Comparison of ENCODE assay signal across 9 cellular contexts in genomic region chr9:111621895-111622480, GRCh38. TPM values are rescaled to one million over a fixed set of nuclear protein-coding genes. Genes with fewer than 3 reads are reported as not detected.
DNase-seq lines count a peak whose midpoint lies in the region; ATAC-seq and TF ChIP-seq lines count a peak whose summit lies in the region.
"Had no signal": no experiment of that assay in that cellular context is flagged by ENCODE, and none has a peak within 500 bp of the region (broad histone marks: within the 10 kb centered on the region; RNA-seq: fewer than 3 reads in every experiment).

No MANE protein-coding gene starts in this region.

- H3K4me3 Mint-ChIP-seq in CD8-positive, alpha-beta T cell: no peak overlapping the region

- peak in 3 of 7 experiments; percentile 13 to 54 (median 14) for DNase-seq in CD8-positive, alpha-beta T cell
- DNase-seq in RKO (ENCODE audit: low spot score): peak; percentile 74
- no peak for DNase-seq in epithelial cell of proximal tubule (ENCODE audit: low read depth)
- no peak for DNase-seq in ureter (ENCODE audit: low spot score)

- H3K36me3 ChIP-seq in CD8-positive, alpha-beta T cell (ENCODE audit: insufficient read depth, low read length): no peaks in the 10 kb centered on the region
- no peaks in the 10 kb centered on the region for H3K36me3 ChIP-seq in neural cell (ENCODE audit: insufficient read depth, low read length)
- H3K36me3 ChIP-seq: SJSA1 had no signal

- no peaks in the 10 kb centered on the region for H3F3A ChIP-seq in neural cell (ENCODE audit: insufficient read depth, low read length, poor library complexity, severe bottlenecking)

- H3K79me2 ChIP-seq in neural cell (replicated peaks; ENCODE audit: insufficient read depth, low read length): no peaks in the 10 kb centered on the region

- POLR2A ChIA-PET in CD8-positive, alpha-beta T cell (lab: Charles Lee): interaction anchor here (1.3 kb wide), 1 partner anchor 9 kb away, joined by 4 read pairs; the partner anchor contains the start of gene DNAJC25

- TF ChIP-seq EP300 in neural cell (conservative IDR thresholded peaks at IDR 0.05; ENCODE audit: poor library complexity, severe bottlenecking): no peak

- H4K20me1 ChIP-seq in neural cell (ENCODE audit: insufficient read depth): no peaks in the 10 kb centered on the region

- TF ChIP-seq CTCF in CD8-positive, alpha-beta T cell (IDR thresholded peaks at IDR 0.05): peak; percentile 80
- peak; percentile 99 for TF ChIP-seq CTCF in epithelial cell of proximal tubule (conservative IDR thresholded peaks at IDR 0.05; ENCODE audit: low read depth, low read length)
- peak; percentile 22 for TF ChIP-seq CTCF in neural cell (IDR thresholded peaks at IDR 0.05; ENCODE audit: poor library complexity, severe bottlenecking)

- ATAC-seq in CD8-positive, alpha-beta T cell: peak; percentile 85
- ATAC-seq in GM21723 (IDR thresholded peaks at IDR 0.05; ENCODE audit: unreplicated experiment) (peak; percentile 59), HG03196 (IDR thresholded peaks at IDR 0.05; ENCODE audit: unreplicated experiment) (no peak), GM21717 (IDR thresholded peaks at IDR 0.05; ENCODE audit: unreplicated experiment) (no peak)

- no peaks in the 10 kb centered on the region for H3K9me3 Mint-ChIP-seq in CD8-positive, alpha-beta T cell

- no peaks in the 10 kb centered on the region for H3K4me1 ChIP-seq in CD8-positive, alpha-beta T cell (ENCODE audit: insufficient read depth, low read length)
- H3K4me1 ChIP-seq: SJSA1 had no signal

- H3K4me1 Mint-ChIP-seq in CD8-positive, alpha-beta T cell (ENCODE audit: low read depth): no peaks in the 10 kb centered on the region

- CTCF ChIA-PET in CD8-positive, alpha-beta T cell (lab: Charles Lee): interaction anchor here (0.8 to 1.7 kb wide), 5 partner anchors 22 to 169 kb away, joined by 3 to 10 read pairs (median 4); partner anchors contain the start of gene PTGR1

- TF ChIP-seq RAD21 in neural cell (conservative IDR thresholded peaks at IDR 0.05): no peak

- no peaks in the 10 kb centered on the region for H3K27me3 ChIP-seq in CD8-positive, alpha-beta T cell (ENCODE audit: insufficient read depth, low read length)
- H3K27me3 ChIP-seq in neural cell (ENCODE audit: insufficient read depth, low read depth, low read length): no peaks in the 10 kb centered on the region
- H3K27me3 ChIP-seq: SJSA1 had no signal

- H3K4me2 ChIP-seq in neural cell (ENCODE audit: low read length): no peak overlapping the region

- peaks cover 8% of the 10 kb centered on the region for H3K27me3 Mint-ChIP-seq in CD8-positive, alpha-beta T cell (ENCODE audit: low read depth)

- H3K27ac ChIP-seq in CD8-positive, alpha-beta T cell (ENCODE audit: low read depth, low read length): no peak overlapping the region
- H3K27ac ChIP-seq in neural cell (ENCODE audit: low read length): no peak overlapping the region
- H3K27ac ChIP-seq: SJSA1 had no signal

- no peaks in the 10 kb centered on the region for H3K9me2 ChIP-seq in neural cell (ENCODE audit: insufficient read depth, low read length)

- no peak overlapping the region for H3K4me3 ChIP-seq in CD8-positive, alpha-beta T cell (ENCODE audit: low read depth, low read length)
- no peak overlapping the region for H3K4me3 ChIP-seq in epithelial cell of proximal tubule (ENCODE audit: low read depth, low read length)
- no peak overlapping the region for H3K4me3 ChIP-seq in neural cell (ENCODE audit: low read length)
- H3K4me3 ChIP-seq: SJSA1 had no signal

- intact Hi-C loops in CD8-positive, alpha-beta T cell (cut with DNase I, micrococcal nuclease): loop anchor here in 1 of 2 experiments (1.0 kb wide), 1 partner anchor 24 kb away; no protein-coding TSS in a partner anchor

- no peak overlapping the region for H3K27ac Mint-ChIP-seq in CD8-positive, alpha-beta T cell

- H3K9me3 ChIP-seq in CD8-positive, alpha-beta T cell (ENCODE audit: low read length): no peaks in the 10 kb centered on the region
- H3K9me3 ChIP-seq in neural cell (ENCODE audit: low read length): no peaks in the 10 kb centered on the region
- H3K9me3 ChIP-seq: SJSA1 had no signal

- no peak overlapping the region for H2AFZ ChIP-seq in neural cell (ENCODE audit: low read depth, low read length)

- no peak overlapping the region for H3K9ac ChIP-seq in neural cell (ENCODE audit: low read length)

- no peaks in the 10 kb centered on the region for H3K36me3 Mint-ChIP-seq in CD8-positive, alpha-beta T cell

TF ChIP-seq in neural cell, 6 proteins besides CTCF, POLR2A, EP300 and RAD21:
- TF ChIP-seq REST (IDR thresholded peaks at IDR 0.05; ENCODE audit: borderline replicate concordance) (no peak), EZH2 (IDR thresholded peaks at IDR 0.05; ENCODE audit: borderline replicate concordance, insufficient read depth, low read length, poor library complexity, severe bottlenecking) (no peak), TAF1 (IDR thresholded peaks at IDR 0.05; ENCODE audit: low read depth) (no peak), SMC3 (conservative IDR thresholded peaks at IDR 0.05; ENCODE audit: poor library complexity) (no peak), MXI1 (conservative IDR thresholded peaks at IDR 0.05; ENCODE audit: poor library complexity, severe bottlenecking) (no peak), POLR2AphosphoS5 (IDR thresholded peaks at IDR 0.05) (no peak)

RNA-seq across cellular contexts. Expression of gene DNAJC25, which starts 9.1 kb away (rescaled TPM):
- total RNA-seq in CD8-positive, alpha-beta T cell: 1 to 10 TPM; 5.8 to 7.2 TPM
- total RNA-seq in epithelial cell of proximal tubule: 7.1 and 7.6 TPM in 2 replicates
- polyA plus RNA-seq in neural cell: 16.8 and 20.0 TPM in 2 replicates
- 6.8 and 10.8 TPM in 2 replicates for polyA minus RNA-seq in neural cell
- 9.8 TPM for total RNA-seq in ureter

RNA-seq across cellular contexts. Expression of gene PTGR1, which starts 22.5 kb away (rescaled TPM):
- not detected for total RNA-seq in CD8-positive, alpha-beta T cell
- total RNA-seq in epithelial cell of proximal tubule (82.3 and 124 TPM in 2 replicates), ureter (399 TPM)
- polyA plus RNA-seq in neural cell: 3.1 and 6.6 TPM in 2 replicates
- polyA minus RNA-seq in neural cell: 2.9 and 3.4 TPM in 2 replicates

RNA-seq across cellular contexts. Expression of gene GNG10, which starts 39.4 kb away (rescaled TPM):
- 1 to 10 TPM; 1.6 to 2.6 TPM for total RNA-seq in CD8-positive, alpha-beta T cell
- 74.3 and 87.8 TPM in 2 replicates for total RNA-seq in epithelial cell of proximal tubule
- polyA plus RNA-seq in neural cell: 66.1 and 69.6 TPM in 2 replicates
- polyA minus RNA-seq in neural cell: 20.9 and 25.4 TPM in 2 replicates
- 50.7 TPM for total RNA-seq in ureter

Comparison
In these comparisons a context has a peak if more than half of its experiments do, and no peak if none do; other contexts are left out.
1. ATAC-seq: peak in CD8-positive, alpha-beta T cell (single experiment) and GM21723 (single experiment); none in HG03196 (single experiment) and GM21717 (single experiment).
2. CTCF ChIP-seq: peak in every context shown above with its lines; median percentile 99 in epithelial cell of proximal tubule; 80 in CD8-positive, alpha-beta T cell; 22 in neural cell.
3. RNA of gene PTGR1, which starts 22.5 kb away (total RNA-seq): 399 TPM in ureter (single experiment) and 82.3 to 124 TPM in epithelial cell of proximal tubule; not detected in CD8-positive, alpha-beta T cell; every median in the first group is over 10 times any median in the second.
4. RNA of gene GNG10, which starts 39.4 kb away (total RNA-seq): 74.3 to 87.8 TPM in epithelial cell of proximal tubule and 50.7 TPM in ureter (single experiment); 1.6 to 2.6 TPM in CD8-positive, alpha-beta T cell; every median in the first group is over 10 times any median in the second.